ENCODE assay signal across 20 cellular contexts in the genomic region with DNA sequence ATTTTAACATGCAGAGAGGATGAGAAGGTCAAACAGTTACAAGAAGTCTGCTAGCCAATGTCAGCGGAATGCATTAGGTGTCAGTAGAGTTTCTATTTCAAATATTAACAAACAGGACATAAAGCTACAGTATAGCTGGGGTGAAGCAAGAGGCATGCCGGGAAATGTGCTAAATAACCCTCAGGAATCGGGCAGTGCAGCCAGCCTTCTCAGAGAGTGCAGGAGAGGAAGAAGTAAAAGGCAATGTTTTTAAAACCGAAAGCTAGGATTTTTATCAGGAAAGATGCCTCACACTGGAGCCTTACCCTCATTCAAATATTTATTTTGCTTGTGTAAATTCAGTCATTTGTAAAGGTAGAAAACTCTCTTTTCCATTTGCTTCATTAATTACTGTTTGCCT. TPM values are rescaled to one million over a fixed set of nuclear protein-coding genes. Genes with fewer than 3 reads are reported as not detected.
DNase-seq lines count a peak whose midpoint lies in the region; ATAC-seq and TF ChIP-seq lines count a peak whose summit lies in the region.
"Had no signal": no experiment of that assay in that cellular context is flagged by ENCODE, and none has a peak within 500 bp of the region (broad histone marks: within the 10 kb centered on the region; RNA-seq: fewer than 3 reads in every experiment).

No MANE protein-coding gene starts in this region.

- H3K9me3 ChIP-seq in IMR-90 (ENCODE audit: control insufficient read depth, insufficient read depth, low read length) (no peaks in the 10 kb centered on the region), psoas muscle (no peaks in the 10 kb centered on the region), adrenal gland (replicated peaks in 1 of 3) (no peaks in the 10 kb centered on the region)

- no peak overlapping the region for H2AK5ac ChIP-seq in IMR-90 (ENCODE audit: low read depth, low read length)

- POLR2A ChIA-PET in IMR-90 (lab: Charles Lee; ENCODE audit: unreplicated experiment), result interaction anchor here (0.6 kb wide), 1 partner anchor 1363 kb away, joined by 3 read pairs; no protein-coding TSS in a partner anchor

- H3K79me2 ChIP-seq in ACC112 (ENCODE audit: control insufficient read depth, insufficient read depth, low read length, unreplicated experiment), result no peaks in the 10 kb centered on the region

- no peak overlapping the region for H2AK9ac ChIP-seq in IMR-90 (replicated peaks; ENCODE audit: low read depth, low read length, poor library complexity)

- H2BK120ac ChIP-seq in IMR-90 (ENCODE audit: low read depth, low read length), result no peak overlapping the region

- no TSS peak for BruUV-seq in IMR-90 (replicated peaks; lab: Mats Ljungman, UMichigan)

- TF ChIP-seq CTCF in IMR-90 (conservative IDR thresholded peaks at IDR 0.05; ENCODE audit: low read depth, low read length) (no peak), psoas muscle (IDR thresholded peaks at IDR 0.05) (no peak), adrenal gland (IDR thresholded peaks at IDR 0.05) (no peak)

- H3K4me1 ChIP-seq in ACC112 (ENCODE audit: control insufficient read depth, insufficient read depth, low read length, unreplicated experiment) (peaks cover 5% of the 10 kb centered on the region), IMR-90 (ENCODE audit: control insufficient read depth, insufficient read depth, low read length) (peaks cover 2% of the 10 kb centered on the region; the same call in 1 of the 2 replicates), psoas muscle (no peaks in the 10 kb centered on the region), adrenal gland (replicated peaks in 1 of 2) (no peaks in the 10 kb centered on the region)

- H4K20me1 ChIP-seq in IMR-90 (ENCODE audit: insufficient read depth, low read length), result no peaks in the 10 kb centered on the region

- no CpG with 5 or more reads among the region's 4 CpGs for WGBS in IMR-90 (ENCODE audit: extremely low coverage in 2 of 2, insufficient read length in 1 of 2), 2 experiments
- 39 to 46% (median 45%) methylated on average over 4 of the region's 4 CpGs for WGBS in psoas muscle, 3 donors
- WGBS in adrenal gland, 4 donors, result 32 to 40% (median 33%) methylated on average over 4 of the region's 4 CpGs

- H3K9ac ChIP-seq in IMR-90 (ENCODE audit: low read depth, low read length), result no peak overlapping the region; the same call in 1 of the 2 replicates
- H3K9ac ChIP-seq: KMS-11 had no signal

- no peak overlapping the region for H2BK15ac ChIP-seq in IMR-90 (ENCODE audit: low read depth, low read length)

- TF ChIP-seq POLR2A in IMR-90 (IDR thresholded peaks at IDR 0.05; ENCODE audit: low read depth, low read length) (no peak), adrenal gland (IDR thresholded peaks at IDR 0.05) (no peak)

- H3K4me3 ChIP-seq in ACC112 (ENCODE audit: low read depth, low read length) (no peak overlapping the region), IMR-90 (ENCODE audit: insufficient read depth, low read depth, low read length) (no peak overlapping the region), psoas muscle (no peak overlapping the region), adrenal gland (no peak overlapping the region)
- H3K4me3 ChIP-seq: skin epidermis had no signal

- H3K9me1 ChIP-seq in IMR-90 (ENCODE audit: insufficient read depth, low read length), result no peaks in the 10 kb centered on the region; the same call in 1 of the 2 replicates

- CTCF ChIA-PET in IMR-90 (lab: Yijun Ruan, JAX), result interaction anchor here (0.7 to 1.2 kb wide), 3 partner anchors 283 to 1945 kb away, joined by 3 to 4 read pairs (median 3); no protein-coding TSS in a partner anchor

- peak; percentile 89 for ATAC-seq in IMR-90 (ENCODE audit: low read depth)
- ATAC-seq in psoas muscle, result no peak
- ATAC-seq: activated T-cell treated with anti-CD3 and anti-CD28 coated beads, Interleukin-2, amount 50 U/mL, for 72 hours; stimulated activated naive CD8-positive, alpha-beta T cell treated with anti-CD3 and anti-CD28 coated beads, Interleukin-15, amount 100 ng/mL, for 72 hours had no signal

- dilution Hi-C loops in IMR-90 (cut with HindIII; ENCODE audit: low sequenced_read_pairs, unreplicated experiment), result no loop called here

- H3K4me2 ChIP-seq in IMR-90 (ENCODE audit: low read depth, low read length), result peak overlapping the region; percentile 42
- H3K4me2 ChIP-seq: KMS-11 had no signal

- no peak overlapping the region for H4K91ac ChIP-seq in IMR-90 (ENCODE audit: insufficient read depth, low read depth, low read length)

- H2AFZ ChIP-seq in ACC112 (ENCODE audit: low read length, unreplicated experiment), result peak overlapping the region; percentile 14
- no peak overlapping the region for H2AFZ ChIP-seq in IMR-90 (replicated peaks; ENCODE audit: low read length, poor library complexity)

- no peak overlapping the region for H3K56ac ChIP-seq in IMR-90 (ENCODE audit: extremely low read depth, insufficient read depth, low read length)

- DNase-seq in IMR-90, result peak; percentile 38
- peak; percentile 12 for DNase-seq in amniotic epithelial cell (ENCODE audit: low read depth)
- peak; percentile 16 for DNase-seq in left kidney (ENCODE audit: low read depth, low spot score)
- DNase-seq in psoas muscle, result no peak
- DNase-seq in GOT3 (lab: John Stamatoyannopoulos, UW), result no peak
- DNase-seq in SK-N-DZ (ENCODE audit: low spot score), result no peak
- no peak for DNase-seq in adrenal gland
- DNase-seq: activated CD4-positive, alpha-beta T cell treated with anti-CD3 and anti-CD28 coated beads, Interleukin-2, amount 50 U/mL, for 4 hours; activated T-cell treated with anti-CD3 and anti-CD28 coated beads, Interleukin-2, amount 50 U/mL, for 72 hours; amniotic stem cell; dermis blood vessel endothelial cell; NCI-H1694; NCI-H524 treated with DMSO at 0.1 percent for 48 hours; stimulated activated naive CD8-positive, alpha-beta T cell treated with anti-CD3 and anti-CD28 coated beads, Interleukin-15, amount 100 ng/mL, for 72 hours had no signal

- peak overlapping the region in 1 of 2 experiments; percentile 34; a peak in 1 of 4 replicates for H4K8ac ChIP-seq in IMR-90 (ENCODE audit: low read depth in 2 of 2, low read length in 2 of 2)

- no peak overlapping the region for H3K18ac ChIP-seq in IMR-90 (ENCODE audit: low read depth, low read length)

- H3K79me1 ChIP-seq in IMR-90 (ENCODE audit: low read depth in 1 of 2, low read length in 2 of 2), result no peaks in the 10 kb centered on the region

- no peaks in the 10 kb centered on the region for H3K27me3 ChIP-seq in ACC112 (ENCODE audit: insufficient read depth, low read length)
- H3K27me3 ChIP-seq in IMR-90 (ENCODE audit: control insufficient read depth, insufficient read depth, low read length), result no peaks in the 10 kb centered on the region
- no peaks in the 10 kb centered on the region for H3K27me3 ChIP-seq in psoas muscle (ENCODE audit: insufficient read depth in 3 of 3, low read length in 2 of 3)
- no peaks in the 10 kb centered on the region for H3K27me3 ChIP-seq in adrenal gland

- no peak overlapping the region for H3K23ac ChIP-seq in IMR-90 (ENCODE audit: low read depth, low read length)

- no peak overlapping the region for H2BK5ac ChIP-seq in IMR-90 (ENCODE audit: low read depth, low read length, poor library complexity, severe bottlenecking)

- no peak overlapping the region for H3K4ac ChIP-seq in IMR-90 (ENCODE audit: low read depth, low read length)

- intact Hi-C loops in IMR-90 (cut with micrococcal nuclease) (loop anchor here (10.0 kb wide), 1 partner anchor 1505 kb away; no protein-coding TSS in a partner anchor), psoas muscle (cut with DNase I) (no loop called here), adrenal gland (cut with DNase I) (loop anchor here in 1 of 2 donors (10.0 kb wide), 1 partner anchor 685 kb away; no protein-coding TSS in a partner anchor)

- in situ Hi-C loops in IMR-90 (cut with MboI; ENCODE audit: low sequenced_read_pairs), result no loop called here

- TF ChIP-seq RAD21 in IMR-90 (IDR thresholded peaks at IDR 0.05; ENCODE audit: low read length), result no peak

- H3K36me3 ChIP-seq in ACC112 (ENCODE audit: insufficient read depth, low read length) (no peaks in the 10 kb centered on the region), IMR-90 (ENCODE audit: control insufficient read depth, insufficient read depth, low read length) (no peaks in the 10 kb centered on the region), psoas muscle (ENCODE audit: insufficient read depth in 1 of 2, low read depth in 1 of 2) (no peaks in the 10 kb centered on the region), adrenal gland (replicated peaks in 1 of 2) (no peaks in the 10 kb centered on the region)

- no peak overlapping the region for H4K5ac ChIP-seq in IMR-90 (ENCODE audit: low read depth, low read length)

- H3K27ac ChIP-seq in ACC112 (ENCODE audit: low read depth, low read length) (no peak overlapping the region), IMR-90 (ENCODE audit: insufficient read depth, low read length) (no peak overlapping the region), psoas muscle (no peak overlapping the region), adrenal gland (no peak overlapping the region)
- H3K27ac ChIP-seq: KMS-11, RWPE1, skin epidermis had no signal

- H2BK20ac ChIP-seq in IMR-90 (ENCODE audit: low read depth, low read length), result no peak overlapping the region

- H3K14ac ChIP-seq in IMR-90 (replicated peaks; ENCODE audit: low read depth, low read length), result no peak overlapping the region

TF ChIP-seq in IMR-90, 13 proteins besides CTCF, POLR2A, EP300 and RAD21 (continues in another document):
- TF ChIP-seq, protein P1, sequence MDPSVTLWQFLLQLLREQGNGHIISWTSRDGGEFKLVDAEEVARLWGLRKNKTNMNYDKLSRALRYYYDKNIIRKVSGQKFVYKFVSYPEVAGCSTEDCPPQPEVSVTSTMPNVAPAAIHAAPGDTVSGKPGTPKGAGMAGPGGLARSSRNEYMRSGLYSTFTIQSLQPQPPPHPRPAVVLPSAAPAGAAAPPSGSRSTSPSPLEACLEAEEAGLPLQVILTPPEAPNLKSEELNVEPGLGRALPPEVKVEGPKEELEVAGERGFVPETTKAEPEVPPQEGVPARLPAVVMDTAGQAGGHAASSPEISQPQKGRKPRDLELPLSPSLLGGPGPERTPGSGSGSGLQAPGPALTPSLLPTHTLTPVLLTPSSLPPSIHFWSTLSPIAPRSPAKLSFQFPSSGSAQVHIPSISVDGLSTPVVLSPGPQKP (IDR thresholded peaks at IDR 0.05; ENCODE audit: borderline replicate concordance, low read depth, low read length), result no peak
- no peak for TF ChIP-seq SMC3 (IDR thresholded peaks at IDR 0.05; ENCODE audit: low read depth, low read length)
- TF ChIP-seq BHLHE40 (IDR thresholded peaks at IDR 0.05; ENCODE audit: low read depth, low read length), result no peak
- no peak for TF ChIP-seq CHD1 (IDR thresholded peaks at IDR 0.05; ENCODE audit: low read depth, low read length)

RNA-seq across cellular contexts. Expression of a gene that starts 59.1 kb away (rescaled TPM):
- total RNA-seq in IMR-90 (2012; rRNA removed), result under 0.01 TPM in 1 of 2 replicates, not detected in the other
- polyA plus RNA-seq in IMR-90 (2012; rRNA removed), result 0.05 TPM in 1 of 2 replicates, not detected in the other
- polyA plus RNA-seq in IMR-90 (2012; cell fraction: cytosol; rRNA removed), result 0.01 and 0.04 TPM in 2 replicates
- polyA plus RNA-seq in IMR-90 (2012; cell fraction: nucleus; rRNA removed; ENCODE audit: low replicate concordance), result 0.07 TPM in 1 of 2 replicates, not detected in the other
- total RNA-seq in psoas muscle, result not detected
- polyA plus RNA-seq in psoas muscle, result under 1 TPM in 1 of 3 donors, not detected in 2; 0.08 TPM
- polyA plus RNA-seq in SK-N-DZ (2014; cell fraction: cytosol; rRNA removed), result 0.65 TPM in 1 of 2 replicates, not detected in the other
- 0.20 TPM in 1 of 2 replicates, not detected in the other for polyA plus RNA-seq in SK-N-DZ (2014; cell fraction: nucleus; rRNA removed)
- under 1 TPM in 1 of 8 donors, not detected in 7; 0.07 TPM for total RNA-seq in adrenal gland
- under 1 TPM in 2 of 3 donors, not detected in 1; 0.10 to 0.29 TPM for polyA plus RNA-seq in adrenal gland
- total RNA-seq: activated T-cell treated with anti-CD3 and anti-CD28 coated beads, Interleukin-2, amount 50 U/mL, for 72 hours; mesenteric fat pad; T-helper 2 cell treated with Interferon-gamma antibody and Interleukin-4, amounts not matched to agents 100 ng/mL and 5 ng/mL, for 36 hours had no signal

Comparison
In these comparisons a context has a peak if more than half of its experiments do, and no peak if none do; other contexts are left out.
1. DNase-seq: peak in IMR-90 (single experiment), amniotic epithelial cell (single experiment) and left kidney (single experiment); none in psoas muscle (0 of 2), GOT3 (single experiment), SK-N-DZ (single experiment) and adrenal gland (0 of 7).